Comparison of ENCODE assay signal across 10 cellular contexts in the genomic region with DNA sequence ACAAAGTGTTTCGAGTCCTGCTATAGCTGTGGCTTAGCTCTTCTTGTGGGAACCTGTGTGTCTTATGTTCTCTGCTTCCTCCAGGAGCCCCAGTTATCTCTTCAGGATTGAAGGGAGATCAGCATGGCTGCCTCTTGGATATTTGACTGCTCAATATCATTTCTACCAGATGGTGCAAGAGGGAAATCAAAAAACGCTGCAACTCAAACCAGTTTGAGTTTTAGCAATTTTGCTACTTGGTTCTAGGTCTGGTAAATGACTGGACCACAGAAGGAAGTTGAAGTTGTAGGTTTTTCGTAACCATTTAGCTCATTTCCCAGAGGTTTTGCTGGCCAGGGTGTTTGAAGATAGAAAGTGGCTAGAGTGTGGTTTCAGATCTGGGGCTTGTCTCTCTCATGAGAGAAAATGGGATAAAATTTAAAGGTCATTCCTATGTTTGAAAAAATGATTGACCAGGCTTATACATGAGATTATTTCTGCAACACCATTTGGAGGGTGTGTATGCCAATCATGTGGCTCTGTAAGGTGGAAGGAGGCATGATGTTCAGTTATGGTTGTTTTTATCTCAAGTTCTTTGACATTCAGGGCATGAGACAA.
DNase-seq lines count a peak whose midpoint lies in the region; ATAC-seq lines count a peak whose summit lies in the region.
"Had no signal": no experiment of that assay in that cellular context is flagged by ENCODE, and none has a peak within 500 bp of the region (broad histone marks: within the 10 kb centered on the region; RNA-seq: fewer than 3 reads in every experiment).

No MANE protein-coding gene starts in this region.

- ATAC-seq in GM18861 (IDR thresholded peaks at IDR 0.05; ENCODE audit: unreplicated experiment) = peak; percentile 65
- peak; percentile 58 for ATAC-seq in GM21786 (IDR thresholded peaks at IDR 0.05; ENCODE audit: unreplicated experiment)

- H3K36me3 Mint-ChIP-seq in immature natural killer cell = no peaks in the 10 kb centered on the region

- H3K4me1 Mint-ChIP-seq in immature natural killer cell = peaks cover 28 to 53% of the 10 kb centered on the region in 2 donors

- in situ Hi-C loops in KBM-7 (cut with MboI; ENCODE audit: low pct_unique_long_range_greater_than_20kb, low sequenced_read_pairs) = no loop called here

- peak overlapping the region; percentile 61 to 78 (median 68) for H3K4me3 Mint-ChIP-seq in immature natural killer cell

- H3K9me3 Mint-ChIP-seq in immature natural killer cell = no peaks in the 10 kb centered on the region

- peak; percentile 32 for DNase-seq in KBM-7
- DNase-seq in immature natural killer cell = peak; percentile 54 to 63 (median 54)
- no peak for DNase-seq in NCI-H1417 (lab: John Stamatoyannopoulos, UW)
- DNase-seq in stimulated activated CD4-positive, alpha-beta T cell treated with anti-CD3 and anti-CD28 coated beads, Interleukin-12 subunit alpha, Interleukin-12 subunit beta, amount 100 ng/mL, for 4 hours = no peak
- DNase-seq in stimulated activated CD4-positive, alpha-beta T cell treated with anti-CD3 and anti-CD28 coated beads, Interleukin-15, amount 100 ng/mL, for 24 hours = no peak
- no peak for DNase-seq in NCI-H446 treated with DMSO at 0.1 percent for 48 hours (lab: John Stamatoyannopoulos, UW)
- DNase-seq: Calu3; effector CD8-positive, alpha-beta T cell had no signal

- peak overlapping the region; percentile 43 to 84 (median 66) for H3K27ac Mint-ChIP-seq in immature natural killer cell

- peaks cover 2 to 3% (median 3%) of the 10 kb centered on the region in 3 donors for H3K27me3 Mint-ChIP-seq in immature natural killer cell (ENCODE audit: low read depth in 3 of 3)

Comparison
In these comparisons a context has a peak if more than half of its experiments do, and no peak if none do; other contexts are left out.
1. DNase-seq: peak in KBM-7 (single experiment) and immature natural killer cell (3 of 3); none in NCI-H1417 (0 of 3), stimulated activated CD4-positive, alpha-beta T cell treated with anti-CD3 and anti-CD28 coated beads, Interleukin-12 subunit alpha, Interleukin-12 subunit beta, amount 100 ng/mL, for 4 hours (single experiment), stimulated activated CD4-positive, alpha-beta T cell treated with anti-CD3 and anti-CD28 coated beads, Interleukin-15, amount 100 ng/mL, for 24 hours (single experiment) and NCI-H446 treated with DMSO at 0.1 percent for 48 hours (single experiment).